ENCODE assay signal across 1 cellular context in the genomic region with DNA sequence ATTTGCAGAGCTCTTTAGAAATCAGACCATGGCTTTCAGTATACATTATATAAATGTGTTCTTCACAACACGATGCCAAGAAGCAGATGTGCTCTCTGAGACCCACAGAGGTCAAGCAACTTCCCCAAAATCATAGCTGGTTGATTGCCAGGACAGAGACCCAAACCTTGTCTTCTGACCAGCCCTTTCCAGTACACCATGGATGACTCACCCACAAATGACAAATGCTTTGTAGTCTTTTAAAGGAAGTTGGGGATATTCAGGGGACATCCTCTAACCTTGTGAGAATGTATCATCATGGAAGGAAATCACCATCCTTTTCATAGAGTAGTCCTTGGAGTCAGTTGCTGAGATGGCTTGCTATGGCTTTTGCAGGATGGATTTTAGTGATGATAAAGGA.
TF ChIP-seq lines count a peak whose summit lies in the region.

No MANE protein-coding gene starts in this region.

TF ChIP-seq in IMR-90, 13 proteins besides CTCF, POLR2A, EP300 and RAD21:
- TF ChIP-seq FOS (IDR thresholded peaks at IDR 0.05; ENCODE audit: low read depth, low read length) = peak; percentile 63; the same call in 1 of the 2 replicates
- no peak for TF ChIP-seq RCOR1 (IDR thresholded peaks at IDR 0.05; ENCODE audit: insufficient replicate concordance, low read length)
